8 cellular contexts compared by ENCODE assay signal in the genomic region with DNA sequence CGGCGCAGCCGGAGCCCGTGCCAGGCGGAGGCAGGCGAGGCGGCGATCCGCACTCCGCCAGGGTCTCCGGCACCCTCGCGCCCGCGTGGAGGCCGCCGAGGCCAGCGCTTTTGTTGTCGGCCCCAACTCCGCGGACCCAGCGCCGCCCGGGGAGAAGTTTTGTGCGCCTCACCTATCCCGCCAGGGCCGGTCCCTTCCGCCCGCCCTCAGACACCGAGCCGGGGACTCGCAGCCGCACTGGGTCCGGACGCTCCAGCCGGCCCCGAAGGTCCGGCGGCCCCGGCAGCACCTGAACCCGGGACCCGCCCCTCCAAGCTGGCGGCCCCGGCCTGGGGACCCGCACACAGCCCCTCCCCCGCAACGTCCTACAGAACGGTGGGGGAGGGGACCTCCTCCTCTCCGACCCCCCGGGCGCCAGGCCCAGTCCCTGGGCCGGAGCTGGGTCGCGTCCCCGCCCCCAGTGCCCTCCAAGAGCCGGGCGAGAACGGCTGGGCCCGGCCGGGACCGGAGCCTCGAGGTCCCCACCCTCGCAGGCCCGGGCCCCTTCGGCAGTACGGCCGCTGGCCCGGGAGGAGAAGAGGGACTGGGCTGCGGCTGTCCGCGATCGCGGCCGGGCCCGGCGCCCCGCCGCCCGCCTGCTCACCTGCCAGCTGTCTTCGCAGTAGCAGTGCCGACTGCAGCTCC. TPM values are rescaled to one million over a fixed set of nuclear protein-coding genes. Genes with fewer than 3 reads are reported as not detected.
DNase-seq lines count a peak whose midpoint lies in the region; ATAC-seq, FAIRE-seq and TF ChIP-seq lines count a peak whose summit lies in the region.

No MANE protein-coding gene starts in this region.

- no peak for FAIRE-seq in HTR-8/SVneo (lab: Jason Lieb, UNC)

- no peak overlapping the region for H2AFZ ChIP-seq in OCI-LY1 (ENCODE audit: low read length)

- H3F3A ChIP-seq in OCI-LY1 (ENCODE audit: insufficient read depth, low read length), result no peaks in the 10 kb centered on the region

- no peaks in the 10 kb centered on the region for H3K9me3 ChIP-seq in OCI-LY1 (ENCODE audit: low read length)
- H3K9me3 ChIP-seq in skeletal muscle tissue (ENCODE audit: control insufficient read depth in 3 of 3, low read length in 3 of 3), result no peaks in the 10 kb centered on the region

- TF ChIP-seq CTCF in OCI-LY1 (IDR thresholded peaks at IDR 0.05; ENCODE audit: low read length), result no peak

- DNase-seq in 8988T (no peak), HTR-8/SVneo (ENCODE audit: insufficient read length, low spot score) (no peak)

- H3K9ac ChIP-seq in OCI-LY1 (ENCODE audit: low read length) (peak overlapping the region; percentile 93), skeletal muscle tissue (ENCODE audit: low read depth in 1 of 3, low read length in 3 of 3) (peak overlapping the region; percentile 91 to 99 (median 98))

- no peaks in the 10 kb centered on the region for H3K27me3 ChIP-seq in OCI-LY1 (ENCODE audit: insufficient read depth, low read length)
- no peaks in the 10 kb centered on the region for H3K27me3 ChIP-seq in skeletal muscle tissue (ENCODE audit: control insufficient read depth in 3 of 3, insufficient read depth in 3 of 3, low read length in 3 of 3)

- H3K4me2 ChIP-seq in OCI-LY1 (ENCODE audit: low read length), result peak overlapping the region; percentile 91

- peaks cover 42% of the 10 kb centered on the region for H3K79me2 ChIP-seq in OCI-LY1 (ENCODE audit: insufficient read depth, low read length)

- ATAC-seq in GM18520 (IDR thresholded peaks at IDR 0.05; ENCODE audit: unreplicated experiment), result peak; percentile 19
- ATAC-seq in HG02610 (IDR thresholded peaks at IDR 0.05; ENCODE audit: unreplicated experiment), result peak; percentile 12

- peaks cover 25% of the 10 kb centered on the region for H3K36me3 ChIP-seq in OCI-LY1 (ENCODE audit: insufficient read depth, low read length)
- peaks cover 0 to 3% (median 0%) of the 10 kb centered on the region in 3 donors for H3K36me3 ChIP-seq in skeletal muscle tissue (ENCODE audit: control insufficient read depth in 3 of 3, insufficient read depth in 3 of 3, low read length in 3 of 3)

- no peaks in the 10 kb centered on the region for H4K20me1 ChIP-seq in OCI-LY1 (ENCODE audit: insufficient read depth, low read length)

- H3K4me1 ChIP-seq in OCI-LY1 (ENCODE audit: insufficient read depth, low read length, severe bottlenecking) (peaks cover 69% of the 10 kb centered on the region), skeletal muscle tissue (ENCODE audit: control insufficient read depth in 3 of 3, insufficient read depth in 3 of 3, low read length in 3 of 3) (peaks cover 21 to 23% (median 23%) of the 10 kb centered on the region in 3 donors)

- H3K4me3 ChIP-seq in OCI-LY1 (ENCODE audit: low read depth, low read length, poor library complexity, severe bottlenecking) (peak overlapping the region; percentile 86), iPS-11a (ENCODE audit: low read depth, low read length) (peak overlapping the region; percentile 91), skeletal muscle tissue (ENCODE audit: low read length in 3 of 3) (peak overlapping the region; percentile 76 to 84 (median 83))

- peak overlapping the region; percentile 91 for H3K27ac ChIP-seq in OCI-LY1 (ENCODE audit: low read depth, low read length, poor library complexity, severe bottlenecking)
- peak overlapping the region; percentile 82 for H3K27ac ChIP-seq in angular gyrus (ENCODE audit: low read depth, low read length)
- peak overlapping the region; percentile 99 for H3K27ac ChIP-seq in skeletal muscle tissue (ENCODE audit: low read depth, low read length)

- no peaks in the 10 kb centered on the region for H3K9me2 ChIP-seq in OCI-LY1 (ENCODE audit: low read depth, low read length)

RNA-seq across cellular contexts. Expression of gene UBE2G1, which starts 0.7 kb away (rescaled TPM):
- 49.1 TPM for total RNA-seq in skeletal muscle tissue
